In the genomic region with DNA sequence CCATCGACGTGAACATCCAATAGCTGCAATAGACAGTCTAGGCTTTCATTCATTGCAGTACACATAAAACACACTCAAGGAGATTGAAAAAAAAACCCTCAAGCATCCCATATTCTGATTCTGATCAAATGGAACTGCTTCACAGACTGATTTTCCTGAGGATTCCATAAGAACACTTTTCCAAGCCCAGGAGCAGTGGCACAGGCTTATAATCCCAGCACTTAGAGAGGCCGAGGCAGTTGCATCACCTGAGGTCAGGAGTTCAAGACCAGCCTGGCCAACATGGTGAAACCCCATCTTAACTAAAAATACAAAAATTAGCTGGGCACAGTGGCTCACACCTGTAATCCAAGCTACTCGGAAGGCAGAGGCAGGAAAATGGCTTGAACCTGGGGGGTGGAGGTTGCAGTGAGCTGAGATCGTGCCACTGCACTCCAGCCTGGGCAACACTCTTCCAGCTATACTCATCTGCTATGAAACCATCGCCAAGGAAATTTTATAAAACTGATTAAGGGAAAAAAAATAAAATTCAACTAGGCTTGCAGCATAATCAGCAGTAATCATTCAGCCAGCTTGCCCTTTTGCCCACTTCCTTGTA, we compare ENCODE assay signal across 23 cellular contexts.
A peak's percentile ranks its signal among the peaks of the same experiment; 100 is the strongest.
DNase-seq lines count a peak whose midpoint lies in the region; ATAC-seq, FAIRE-seq and TF ChIP-seq lines count a peak whose summit lies in the region.
"Had no signal": no experiment of that assay in that cellular context is flagged by ENCODE, and none has a peak within 500 bp of the region (broad histone marks: within the 10 kb centered on the region; RNA-seq: fewer than 3 reads in every experiment).

No MANE protein-coding gene starts in this region.

- POLR2A ChIA-PET in HepG2 (lab: Yijun Ruan, JAX): no interaction called here

- in situ Hi-C loops in HepG2 (cut with HindIII; ENCODE audit: extremely low pct_ligation_motif_present, low pct_unique_long_range_greater_than_20kb): no loop called here

- H3K27ac Mint-ChIP-seq in GM23338 (no peak overlapping the region), astrocyte (ENCODE audit: unreplicated experiment) (peak overlapping the region; percentile 56)
- H3K27ac Mint-ChIP-seq: B cell; CD4-positive, alpha-beta T cell; CD8-positive, alpha-beta T cell had no signal

- H2AFZ ChIP-seq in HepG2 (ENCODE audit: low read length) (no peak overlapping the region), GM23338 (peak overlapping the region; percentile 52; the same call in 1 of the 2 replicates), astrocyte (ENCODE audit: low read depth, low read length) (no peak overlapping the region)

- H3K36me3 Mint-ChIP-seq in GM23338 (ENCODE audit: low read depth) (peaks cover 40% of the 10 kb centered on the region), astrocyte (ENCODE audit: low read depth, unreplicated experiment) (peaks cover 3% of the 10 kb centered on the region)
- H3K36me3 Mint-ChIP-seq: CD8-positive, alpha-beta T cell had no signal

- no peaks in the 10 kb centered on the region for H3F3A ChIP-seq in GM23338 (replicated peaks; ENCODE audit: low read depth)

- H3K4me1 ChIP-seq in HepG2 (ENCODE audit: insufficient read depth, low read length) (peaks cover 29% of the 10 kb centered on the region), right lobe of liver (no peaks in the 10 kb centered on the region), GM23338 (ENCODE audit: insufficient read depth) (no peaks in the 10 kb centered on the region), astrocyte (ENCODE audit: insufficient read depth, low read length) (no peaks in the 10 kb centered on the region)
- H3K4me1 ChIP-seq: A549 had no signal

- intact Hi-C loops in HepG2 (cut with micrococcal nuclease; ENCODE audit: unreplicated experiment): no loop called here
- intact Hi-C loops in right lobe of liver (cut with DNase I): no loop called here

- ATAC-seq in HepG2 (no peak), right lobe of liver (no peak), GM23338 (no peak), HG03175 (IDR thresholded peaks at IDR 0.05; ENCODE audit: unreplicated experiment) (no peak)
- ATAC-seq: A549; CD8-positive, alpha-beta T cell had no signal

- H3K27ac ChIP-seq in HepG2 (ENCODE audit: extremely low read length, insufficient read depth, low read length) (no peak overlapping the region), right lobe of liver (no peak overlapping the region), GM23338 (ENCODE audit: low read depth) (no peak overlapping the region), astrocyte (ENCODE audit: low read depth, low read length) (no peak overlapping the region)
- H3K27ac ChIP-seq: 22Rv1, A549, C4-2B had no signal

- no peaks in the 10 kb centered on the region; the same call in 2 of the 3 replicates for H3K4me1 Mint-ChIP-seq in GM23338
- H3K4me1 Mint-ChIP-seq in astrocyte (ENCODE audit: low read depth, unreplicated experiment): peaks cover 9% of the 10 kb centered on the region
- H3K4me1 Mint-ChIP-seq: B cell had no signal

- no peaks in the 10 kb centered on the region for H4K20me1 ChIP-seq in HepG2 (ENCODE audit: insufficient read depth, low read length)
- H4K20me1 ChIP-seq in GM23338 (replicated peaks; ENCODE audit: insufficient read depth): no peaks in the 10 kb centered on the region
- no peaks in the 10 kb centered on the region for H4K20me1 ChIP-seq in astrocyte (ENCODE audit: insufficient read depth, low read length)
- H4K20me1 ChIP-seq: BLaER1 treated with 17β-estradiol and CSF1 and Interleukin-3, amounts not matched to agents 10 nM and 100 nM had no signal

- no peak for TF ChIP-seq POLR2A in HepG2 (IDR thresholded peaks at IDR 0.05; ENCODE audit: insufficient read depth in 1 of 2, low read depth in 2 of 2, low read length in 2 of 2)
- no peak for TF ChIP-seq POLR2A in right lobe of liver (IDR thresholded peaks at IDR 0.05)

- no peaks in the 10 kb centered on the region for H3K36me3 ChIP-seq in HepG2 (replicated peaks in 1 of 2; ENCODE audit: control insufficient read depth in 1 of 2, insufficient read depth in 2 of 2, low read length in 2 of 2)
- H3K36me3 ChIP-seq in right lobe of liver: no peaks in the 10 kb centered on the region
- H3K36me3 ChIP-seq in GM23338 (ENCODE audit: insufficient read depth): no peaks in the 10 kb centered on the region
- H3K36me3 ChIP-seq in astrocyte (ENCODE audit: insufficient read depth, low read length): no peaks in the 10 kb centered on the region
- H3K36me3 ChIP-seq: BLaER1 treated with 17β-estradiol and CSF1 and Interleukin-3, amounts not matched to agents 10 nM and 100 nM had no signal

- no TSS peak for BruUV-seq in HepG2 (replicated peaks; lab: Mats Ljungman, UMichigan)

- H3K9ac ChIP-seq in HepG2 (ENCODE audit: insufficient read depth, low read depth, low read length) (no peak overlapping the region), astrocyte (ENCODE audit: low read length) (no peak overlapping the region)
- H3K9ac ChIP-seq: BLaER1 treated with 17β-estradiol and CSF1 and Interleukin-3, amounts not matched to agents 10 nM and 100 nM had no signal

- TF ChIP-seq RAD21 in HepG2 (CRISPR knock-in tag; IDR thresholded peaks at IDR 0.05): no peak

- H3K4me3 ChIP-seq in HepG2 (replicated peaks in 1 of 3; ENCODE audit: insufficient read depth in 1 of 3, low read depth in 2 of 3, low read length in 3 of 3): no peak overlapping the region
- H3K4me3 ChIP-seq in right lobe of liver: no peak overlapping the region
- H3K4me3 ChIP-seq in GM23338: no peak overlapping the region
- H3K4me3 ChIP-seq in astrocyte (ENCODE audit: insufficient read depth, low read depth, low read length): no peak overlapping the region
- H3K4me3 ChIP-seq: A549; BLaER1 treated with 17β-estradiol and CSF1 and Interleukin-3, amounts not matched to agents 10 nM and 100 nM had no signal

- H3K9me3 Mint-ChIP-seq in GM23338: peaks cover 39% of the 10 kb centered on the region
- H3K9me3 Mint-ChIP-seq in astrocyte (ENCODE audit: unreplicated experiment): peaks cover 13% of the 10 kb centered on the region

- TF ChIP-seq EP300 in HepG2 (IDR thresholded peaks at IDR 0.05; ENCODE audit: low read depth in 2 of 2, low read length in 2 of 2): no peak
- no peak for TF ChIP-seq EP300 in HepG2 (CRISPR knock-in tag; IDR thresholded peaks at IDR 0.05; ENCODE audit: borderline replicate concordance)

- TF ChIP-seq CTCF in HepG2 (CRISPR knock-in tag; IDR thresholded peaks at IDR 0.05): no peak
- TF ChIP-seq CTCF in right lobe of liver (IDR thresholded peaks at IDR 0.05): no peak
- TF ChIP-seq CTCF in GM23338 (conservative IDR thresholded peaks at IDR 0.05; ENCODE audit: low read depth in 2 of 2): no peak
- TF ChIP-seq CTCF in astrocyte (IDR thresholded peaks at IDR 0.05; ENCODE audit: insufficient read depth, low read depth, low read length): no peak

- no peak overlapping the region for H3K4me2 ChIP-seq in HepG2 (ENCODE audit: low read depth, low read length)
- H3K4me2 ChIP-seq in GM23338: no peak overlapping the region
- no peak overlapping the region for H3K4me2 ChIP-seq in astrocyte (ENCODE audit: low read length)
- H3K4me2 ChIP-seq: A549 had no signal

- FAIRE-seq in HepG2 (lab: Jason Lieb, UNC) (no peak), astrocyte (lab: Jason Lieb, UNC) (no peak)
- FAIRE-seq: A549, D721Med, G401.6, GM12891, GM19239 had no signal

- H3K79me2 ChIP-seq in HepG2 (ENCODE audit: insufficient read depth, low read length): no peaks in the 10 kb centered on the region
- no peaks in the 10 kb centered on the region for H3K79me2 ChIP-seq in GM23338 (replicated peaks; ENCODE audit: insufficient read depth)
- H3K79me2 ChIP-seq in astrocyte (ENCODE audit: insufficient read depth, low read length): no peaks in the 10 kb centered on the region

- no peaks in the 10 kb centered on the region for H3K27me3 Mint-ChIP-seq in GM23338 (ENCODE audit: insufficient read depth, low read depth, poor library complexity)
- no peaks in the 10 kb centered on the region for H3K27me3 Mint-ChIP-seq in astrocyte (ENCODE audit: low read depth, unreplicated experiment)
- H3K27me3 Mint-ChIP-seq: B cell; CD4-positive, alpha-beta T cell had no signal

- H3K4me3 Mint-ChIP-seq in GM23338 (no peak overlapping the region), astrocyte (ENCODE audit: unreplicated experiment) (no peak overlapping the region)
- H3K4me3 Mint-ChIP-seq: B cell; CD4-positive, alpha-beta T cell; CD8-positive, alpha-beta T cell had no signal

- peaks cover 12% of the 10 kb centered on the region for H3K9me3 ChIP-seq in HepG2 (ENCODE audit: low read length)
- H3K9me3 ChIP-seq in right lobe of liver: peaks cover 0 to 6% (median 0%) of the 10 kb centered on the region in 4 donors
- H3K9me3 ChIP-seq in astrocyte (ENCODE audit: insufficient read depth, low read depth, low read length): peaks cover 11% of the 10 kb centered on the region

- H3K27me3 ChIP-seq in HepG2 (ENCODE audit: control insufficient read depth in 1 of 2, insufficient read depth in 2 of 2, low read length in 2 of 2) (no peaks in the 10 kb centered on the region), right lobe of liver (no peaks in the 10 kb centered on the region), GM23338 (ENCODE audit: insufficient read depth) (no peaks in the 10 kb centered on the region), astrocyte (ENCODE audit: insufficient read depth, low read length) (no peaks in the 10 kb centered on the region)
- H3K27me3 ChIP-seq: BLaER1 treated with 17β-estradiol and CSF1 and Interleukin-3, amounts not matched to agents 10 nM and 100 nM had no signal

- DNase-seq in HepG2 (ENCODE audit: low spot score): no peak
- no peak for DNase-seq in right lobe of liver
- DNase-seq in GM23338 (ENCODE audit: low spot score): no peak
- no peak for DNase-seq in astrocyte (ENCODE audit: low read depth)
- no peak for DNase-seq in NCI-H526 (lab: John Stamatoyannopoulos, UW)
- no peak for DNase-seq in stimulated activated CD4-positive, alpha-beta T cell treated with anti-CD3 and anti-CD28 coated beads, Interleukin-15, amount 100 ng/mL, for 24 hours
- DNase-seq: AML-193; Calu3; CD4-positive, alpha-beta T cell; CD8-positive, alpha-beta T cell; COR-L47; DMS79 treated with DMSO at 0.1 percent for 48 hours; GF-D8 had no signal

- WGBS in HepG2 (ENCODE audit: low lambda C conversion rate): 98% methylated on average over 6 of the region's 6 CpGs
- WGBS in right lobe of liver (ENCODE audit: insufficient coverage, low coverage, low lambda C conversion rate, missing lambda C conversion rate): 86% methylated on average over 3 of the region's 6 CpGs

- no peaks in the 10 kb centered on the region; the same call in 1 of the 2 replicates for H3K9me2 ChIP-seq in GM23338 (ENCODE audit: insufficient read depth)

- CTCF ChIA-PET in HepG2 (lab: Yijun Ruan, JAX; ENCODE audit: low intra/inter-chr PET ratio, low total read pairs): no interaction called here

TF ChIP-seq in HepG2, 621 proteins besides CTCF, POLR2A, EP300 and RAD21 (continues in another document):
- TF ChIP-seq CEBPG (CRISPR knock-in tag; IDR thresholded peaks at IDR 0.05): 0 out of 2 replicates have a peak, but pooled peaks have one; percentile 10
